In genomic region chr3:114307222-114307840, GRCh38 we compare ENCODE assay signal across 9 cellular contexts. TPM values are rescaled to one million over a fixed set of nuclear protein-coding genes. Genes with fewer than 3 reads are reported as not detected.
DNase-seq lines count a peak whose midpoint lies in the region; ATAC-seq and TF ChIP-seq lines count a peak whose summit lies in the region.
"Had no signal": no experiment of that assay in that cellular context is flagged by ENCODE, and none has a peak within 500 bp of the region (broad histone marks: within the 10 kb centered on the region; RNA-seq: fewer than 3 reads in every experiment).

No MANE protein-coding gene starts in this region.

- H3K27me3 ChIP-seq in BE2C: no peaks in the 10 kb centered on the region; the same call in 1 of the 2 replicates

- in situ Hi-C loops in G401 (cut with HindIII; ENCODE audit: low sequenced_read_pairs): no loop called here

- no peak overlapping the region for H3K4me3 Mint-ChIP-seq in endothelial cell (ENCODE audit: unreplicated experiment)

- H3K9me3 Mint-ChIP-seq in endothelial cell (ENCODE audit: unreplicated experiment): no peaks in the 10 kb centered on the region

- peak overlapping the region; percentile 6 for H3K27ac Mint-ChIP-seq in endothelial cell (ENCODE audit: unreplicated experiment)

- no peaks in the 10 kb centered on the region for H3K4me1 ChIP-seq in BE2C

- ATAC-seq in GM18868 (IDR thresholded peaks at IDR 0.05; ENCODE audit: unreplicated experiment) (peak; percentile 61), GM21515 (IDR thresholded peaks at IDR 0.05; ENCODE audit: unreplicated experiment) (peak; percentile 51), HG03571 (IDR thresholded peaks at IDR 0.05; ENCODE audit: unreplicated experiment) (peak; percentile 46)

- DNase-seq in endothelial cell (ENCODE audit: low spot score): no peak
- DNase-seq in G401 (ENCODE audit: low spot score): no peak
- DNase-seq in NOMO-1 treated with DMSO at 0.1 percent for 48 hours (lab: John Stamatoyannopoulos, UW; ENCODE audit: unreplicated experiment): no peak
- no peak for DNase-seq in DMS114 treated with DMSO at 0.1 percent for 48 hours (lab: John Stamatoyannopoulos, UW; ENCODE audit: unreplicated experiment)
- DNase-seq in BE2C: no peak

- H3K9me3 ChIP-seq in BE2C: no peaks in the 10 kb centered on the region

- H3K36me3 ChIP-seq in BE2C: no peaks in the 10 kb centered on the region

- no peaks in the 10 kb centered on the region for H3K4me1 Mint-ChIP-seq in endothelial cell (ENCODE audit: unreplicated experiment)

- H3K36me3 Mint-ChIP-seq in endothelial cell (ENCODE audit: low read depth, unreplicated experiment): no peaks in the 10 kb centered on the region

- no peaks in the 10 kb centered on the region for H3K27me3 Mint-ChIP-seq in endothelial cell (ENCODE audit: unreplicated experiment)

- no peak overlapping the region for H3K4me3 ChIP-seq in BE2C (ENCODE audit: low read depth, low read length)

- TF ChIP-seq CTCF in endothelial cell (IDR thresholded peaks at IDR 0.05; ENCODE audit: unreplicated experiment) (no peak), BE2C (IDR thresholded peaks at IDR 0.05; ENCODE audit: low read depth, low read length) (no peak)

RNA-seq across cellular contexts. Expression of gene TIGIT, which starts 13.5 kb away (rescaled TPM):
- not detected for total RNA-seq in endothelial cell (ENCODE audit: unreplicated experiment)
- total RNA-seq in G401 (2014; rRNA removed; shearing (Covaris generic)): not detected in 2 replicates
- not detected for polyA plus RNA-seq in BE2C (2012; ENCODE audit: insufficient read depth, insufficient read length, low read depth)
- total RNA-seq: osteoblast had no signal
